13 cellular contexts compared by ENCODE assay signal in the genomic region with DNA sequence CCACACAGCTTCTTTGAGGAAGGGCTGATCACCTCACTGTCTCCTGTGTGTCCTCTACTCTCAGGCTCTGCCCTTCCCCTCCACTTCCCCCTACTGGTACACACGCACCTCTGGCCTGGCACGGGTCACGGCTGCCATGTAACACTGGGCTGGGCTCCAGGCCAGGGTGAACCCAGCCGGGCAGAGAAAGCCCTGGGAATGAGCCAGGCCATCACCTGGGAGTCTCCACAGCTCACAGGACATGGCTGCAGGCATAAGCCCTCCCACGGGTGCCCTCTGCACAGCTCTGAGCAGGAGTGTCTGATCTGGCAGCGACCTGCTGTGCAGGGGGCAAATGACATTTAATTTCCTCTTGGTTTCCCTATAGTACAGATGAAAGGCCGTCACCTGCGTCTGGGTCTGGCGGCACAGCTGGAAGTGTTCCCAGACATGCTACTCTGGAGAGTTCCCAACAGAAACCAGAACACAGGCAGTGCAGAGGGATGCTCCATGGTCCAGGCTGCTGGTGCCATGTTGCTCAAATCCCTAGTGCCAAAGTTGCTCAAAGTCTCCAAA.
DNase-seq lines count a peak whose midpoint lies in the region; ATAC-seq lines count a peak whose summit lies in the region.
"Had no signal": no experiment of that assay in that cellular context is flagged by ENCODE, and none has a peak within 500 bp of the region (broad histone marks: within the 10 kb centered on the region; RNA-seq: fewer than 3 reads in every experiment).

No MANE protein-coding gene starts in this region.

- POLR2A ChIA-PET in activated CD8-positive, alpha-beta T cell treated with anti-CD3 and anti-CD28 coated beads, Interleukin-2, amount 10 ng/mL, durations not matched to agents 7 days and 5 days (lab: Charles Lee): no interaction called here

- no peaks in the 10 kb centered on the region for H3K27me3 Mint-ChIP-seq in activated CD8-positive, alpha-beta T cell treated with anti-CD3 and anti-CD28 coated beads, Interleukin-2, amount 10 ng/mL, durations not matched to agents 7 days and 5 days (ENCODE audit: low read depth)
- H3K27me3 Mint-ChIP-seq: stimulated activated naive B cell treated with anti-CD40 and anti-IgM and Interleukin-4, amounts not matched to agents 10 μg/mL and 1 μg/mL and 100 μg/mL, for 72 hours; T-helper 17 cell had no signal

- H3K9me3 Mint-ChIP-seq in activated CD8-positive, alpha-beta T cell treated with anti-CD3 and anti-CD28 coated beads, Interleukin-2, amount 10 ng/mL, durations not matched to agents 7 days and 5 days (ENCODE audit: insufficient read depth): no peaks in the 10 kb centered on the region
- H3K9me3 Mint-ChIP-seq: stimulated activated naive B cell treated with anti-CD40 and anti-IgM and Interleukin-4, amounts not matched to agents 10 μg/mL and 1 μg/mL and 100 μg/mL, for 72 hours had no signal

- no peak overlapping the region for H3K27ac Mint-ChIP-seq in activated CD8-positive, alpha-beta T cell treated with anti-CD3 and anti-CD28 coated beads, Interleukin-2, amount 10 ng/mL, durations not matched to agents 7 days and 5 days
- H3K27ac Mint-ChIP-seq: stimulated activated naive B cell treated with anti-CD40 and anti-IgM and Interleukin-4, amounts not matched to agents 10 μg/mL and 1 μg/mL and 100 μg/mL, for 72 hours; T-helper 17 cell had no signal

- H3K36me3 Mint-ChIP-seq in activated CD8-positive, alpha-beta T cell treated with anti-CD3 and anti-CD28 coated beads, Interleukin-2, amount 10 ng/mL, durations not matched to agents 7 days and 5 days (ENCODE audit: low read depth): peaks cover 3% of the 10 kb centered on the region

- DNase-seq in DMS153 treated with DMSO at 0.1 percent for 48 hours (lab: John Stamatoyannopoulos, UW; ENCODE audit: unreplicated experiment): peak; percentile 89
- DNase-seq in NCI-H1105 treated with DMSO at 0.1 percent for 48 hours (lab: John Stamatoyannopoulos, UW): peak; percentile 92
- peak; percentile 7 for DNase-seq in cerebellum (ENCODE audit: low spot score)
- DNase-seq in mucosa of gallbladder (ENCODE audit: low spot score): peak; percentile 34
- no peak for DNase-seq in activated CD8-positive, alpha-beta T cell treated with anti-CD3 and anti-CD28 coated beads, Interleukin-2, amount 10 ng/mL, durations not matched to agents 7 days and 5 days
- no peak for DNase-seq in hippocampal formation (lab: John Stamatoyannopoulos, UW)
- DNase-seq in activated gamma-delta T cell (lab: John Stamatoyannopoulos, UW): no peak
- DNase-seq: activated CD4-positive, alpha-beta T cell treated with anti-CD3 and anti-CD28 coated beads, Interleukin-2, amount 50 U/mL, for 4 hours; GF-D8; PC-3; stimulated activated naive B cell treated with anti-CD40 and anti-IgM and Interleukin-4, amounts not matched to agents 10 μg/mL and 1 μg/mL and 100 μg/mL, for 72 hours; T-helper 17 cell had no signal

- no peaks in the 10 kb centered on the region for H3K4me1 Mint-ChIP-seq in activated CD8-positive, alpha-beta T cell treated with anti-CD3 and anti-CD28 coated beads, Interleukin-2, amount 10 ng/mL, durations not matched to agents 7 days and 5 days (ENCODE audit: low read depth)
- H3K4me1 Mint-ChIP-seq: T-helper 17 cell had no signal

- ATAC-seq in activated CD8-positive, alpha-beta T cell treated with anti-CD3 and anti-CD28 coated beads, Interleukin-2, amount 10 ng/mL, durations not matched to agents 7 days and 5 days: no peak
- ATAC-seq in HG02798 (IDR thresholded peaks at IDR 0.05; ENCODE audit: poor library complexity, unreplicated experiment): no peak
- ATAC-seq: PC-3; stimulated activated naive B cell treated with anti-CD40 and anti-IgM and Interleukin-4, amounts not matched to agents 10 μg/mL and 1 μg/mL and 100 μg/mL, for 72 hours; T-helper 17 cell had no signal

- no peak overlapping the region for H3K4me3 Mint-ChIP-seq in activated CD8-positive, alpha-beta T cell treated with anti-CD3 and anti-CD28 coated beads, Interleukin-2, amount 10 ng/mL, durations not matched to agents 7 days and 5 days
- H3K4me3 Mint-ChIP-seq: stimulated activated naive B cell treated with anti-CD40 and anti-IgM and Interleukin-4, amounts not matched to agents 10 μg/mL and 1 μg/mL and 100 μg/mL, for 72 hours; T-helper 17 cell had no signal

- CTCF ChIA-PET in activated CD8-positive, alpha-beta T cell treated with anti-CD3 and anti-CD28 coated beads, Interleukin-2, amount 10 ng/mL, durations not matched to agents 7 days and 5 days (lab: Charles Lee): no interaction called here

Comparison
In these comparisons a context has a peak if more than half of its experiments do, and no peak if none do; other contexts are left out.
1. DNase-seq: peak in DMS153 treated with DMSO at 0.1 percent for 48 hours (single experiment), NCI-H1105 treated with DMSO at 0.1 percent for 48 hours (single experiment), cerebellum (single experiment) and mucosa of gallbladder (single experiment); none in activated CD8-positive, alpha-beta T cell treated with anti-CD3 and anti-CD28 coated beads, Interleukin-2, amount 10 ng/mL, durations not matched to agents 7 days and 5 days (single experiment), hippocampal formation (0 of 2) and activated gamma-delta T cell (single experiment).